In the genomic region with DNA sequence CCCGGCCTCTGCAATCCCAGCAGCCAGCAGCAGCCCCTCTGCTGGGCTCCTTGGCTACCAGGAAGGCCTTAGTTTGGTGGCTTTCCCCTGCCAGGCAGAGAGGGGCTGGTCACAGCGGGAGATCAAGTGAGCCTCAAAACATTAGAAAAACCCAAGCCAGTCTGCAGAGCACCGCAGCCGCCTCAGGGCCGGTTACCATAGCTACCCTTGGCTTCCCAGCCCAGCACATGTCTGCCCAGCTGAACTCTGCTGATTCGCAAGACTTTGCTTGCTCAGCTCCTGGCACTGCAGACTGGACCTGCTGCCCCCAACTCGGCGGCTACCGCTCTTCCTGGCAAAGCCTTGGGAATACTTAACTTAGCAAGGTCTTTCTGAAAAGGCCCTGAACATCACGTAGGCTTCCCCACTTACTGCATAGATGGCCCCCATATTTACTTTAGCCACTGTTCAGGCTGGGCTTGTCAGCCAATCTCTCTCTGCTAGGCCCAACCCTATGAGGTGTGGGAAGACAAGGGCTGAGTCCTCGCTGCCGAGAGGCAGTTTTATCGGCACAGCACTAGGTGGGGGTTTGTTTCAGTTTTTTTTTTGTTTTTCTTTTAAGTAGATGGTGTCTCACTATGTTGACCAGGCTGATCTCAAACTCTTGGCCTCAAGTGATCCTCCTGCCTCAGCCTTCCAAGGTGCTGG, we compare ENCODE assay signal across 9 cellular contexts.
DNase-seq lines count a peak whose midpoint lies in the region; ATAC-seq lines count a peak whose summit lies in the region.
"Had no signal": no experiment of that assay in that cellular context is flagged by ENCODE, and none has a peak within 500 bp of the region (broad histone marks: within the 10 kb centered on the region; RNA-seq: fewer than 3 reads in every experiment).

No MANE protein-coding gene starts in this region.

- H3K9me3 ChIP-seq in iPS-20b (ENCODE audit: insufficient read depth, low read depth, low read length): no peaks in the 10 kb centered on the region

- peak overlapping the region; percentile 44; the same call in 1 of the 2 replicates for H3K4me3 ChIP-seq in iPS-20b (ENCODE audit: low read length)

- DNase-seq in NCI-H748 (lab: John Stamatoyannopoulos, UW; ENCODE audit: unreplicated experiment): peak; percentile 58
- DNase-seq in NCI-H748 treated with DMSO at 0.1 percent for 48 hours (lab: John Stamatoyannopoulos, UW): no peak
- DNase-seq in amniotic epithelial cell (ENCODE audit: low read depth): peak; percentile 57
- DNase-seq in superior temporal gyrus (ENCODE audit: extremely low spot score): peak; percentile 55
- no peak for DNase-seq in NCI-H1694 (lab: John Stamatoyannopoulos, UW)
- DNase-seq in activated gamma-delta T cell (lab: John Stamatoyannopoulos, UW): no peak
- DNase-seq: SHP77 had no signal

- no peaks in the 10 kb centered on the region for H3K27me3 ChIP-seq in iPS-20b (ENCODE audit: insufficient read depth, low read length)

- peaks cover 15% of the 10 kb centered on the region; the same call in 1 of the 2 replicates for H3K4me1 ChIP-seq in iPS-20b (ENCODE audit: insufficient read depth, low read length)

- no peak overlapping the region for H3K27ac ChIP-seq in iPS-20b (ENCODE audit: low read length)

- H3K36me3 ChIP-seq in iPS-20b (ENCODE audit: insufficient read depth, low read depth, low read length): peaks cover 5% of the 10 kb centered on the region; the same call in 1 of the 2 replicates

- H3K9ac ChIP-seq in iPS-20b (ENCODE audit: low read depth, low read length): peak overlapping the region; percentile 45; the same call in 1 of the 2 replicates

- ATAC-seq in GM18511 (IDR thresholded peaks at IDR 0.05; ENCODE audit: unreplicated experiment): no peak

Comparison
In these comparisons a context has a peak if more than half of its experiments do, and no peak if none do; other contexts are left out.
1. DNase-seq: peak in NCI-H748 (single experiment), amniotic epithelial cell (single experiment) and superior temporal gyrus (single experiment); none in NCI-H748 treated with DMSO at 0.1 percent for 48 hours (single experiment), NCI-H1694 (single experiment) and activated gamma-delta T cell (single experiment).